Comparison of ENCODE assay signal across 13 cellular contexts in the genomic region with DNA sequence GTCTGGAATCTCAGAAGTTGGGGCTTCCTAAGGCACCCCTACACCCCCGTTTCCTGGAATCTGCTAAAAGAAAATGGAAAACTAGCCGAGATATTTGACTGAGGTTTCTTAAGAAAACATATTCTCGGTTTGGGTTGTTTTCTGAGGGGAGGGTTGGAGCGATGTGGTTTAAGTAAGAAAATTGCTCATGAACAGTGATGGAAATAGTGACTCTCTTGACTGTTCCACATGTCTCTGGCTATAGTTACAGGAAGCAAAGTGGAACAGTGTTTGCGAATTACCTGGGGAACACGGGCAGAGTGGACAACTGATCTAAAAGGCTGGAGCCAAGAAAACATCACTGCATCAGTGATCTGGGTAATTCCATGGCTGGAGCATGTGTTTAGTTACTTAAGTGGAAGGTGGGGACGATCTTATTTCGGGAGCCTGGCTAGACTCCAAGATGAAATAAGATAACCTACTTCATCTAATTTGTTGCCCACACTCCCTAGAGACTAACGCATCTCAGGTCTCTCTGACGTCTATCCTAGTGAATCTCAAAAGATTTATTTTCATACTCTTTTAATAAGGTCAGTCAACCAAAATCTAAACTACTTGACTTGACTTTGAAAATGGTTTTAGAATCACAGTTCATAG.
DNase-seq lines count a peak whose midpoint lies in the region; ATAC-seq and TF ChIP-seq lines count a peak whose summit lies in the region.
"Had no signal": no experiment of that assay in that cellular context is flagged by ENCODE, and none has a peak within 500 bp of the region (broad histone marks: within the 10 kb centered on the region; RNA-seq: fewer than 3 reads in every experiment).

No MANE protein-coding gene starts in this region.

- intact Hi-C loops in Caco-2 (cut with micrococcal nuclease; ENCODE audit: unreplicated experiment): no loop called here
- intact Hi-C loops in left colon (cut with DNase I, micrococcal nuclease): no loop called here

- H3K4me3 Mint-ChIP-seq in activated T-cell treated with anti-CD3 and anti-CD28 coated beads, Interleukin-2, amount 50 U/mL, for 4 hours: no peak overlapping the region
- no peak overlapping the region for H3K4me3 Mint-ChIP-seq in Caco-2 (ENCODE audit: unreplicated experiment)

- H3K4me3 ChIP-seq in fibroblast of pulmonary artery (replicated peaks; ENCODE audit: low read depth, low read length) (no peak overlapping the region), thoracic aorta (no peak overlapping the region), Caco-2 (ENCODE audit: low read depth, low read length) (no peak overlapping the region)

- H3K36me3 Mint-ChIP-seq in activated T-cell treated with anti-CD3 and anti-CD28 coated beads, Interleukin-2, amount 50 U/mL, for 4 hours (ENCODE audit: insufficient read depth): no peaks in the 10 kb centered on the region
- H3K36me3 Mint-ChIP-seq in Caco-2 (ENCODE audit: insufficient read depth, unreplicated experiment): no peaks in the 10 kb centered on the region

- TF ChIP-seq CTCF in fibroblast of pulmonary artery (IDR thresholded peaks at IDR 0.05; ENCODE audit: low read length, missing control alignments) (no peak), thoracic aorta (IDR thresholded peaks at IDR 0.05) (no peak), Caco-2 (IDR thresholded peaks at IDR 0.05; ENCODE audit: insufficient read depth in 1 of 2, low read depth in 1 of 2, low read length in 1 of 2, severe bottlenecking in 1 of 2, unreplicated experiment in 1 of 2) (no peak)

- peaks cover 1% of the 10 kb centered on the region for H3K27me3 Mint-ChIP-seq in activated T-cell treated with anti-CD3 and anti-CD28 coated beads, Interleukin-2, amount 50 U/mL, for 4 hours (ENCODE audit: low read depth)
- peaks cover 11% of the 10 kb centered on the region for H3K27me3 Mint-ChIP-seq in Caco-2 (ENCODE audit: insufficient read depth, unreplicated experiment)

- H3K36me3 ChIP-seq in thoracic aorta (no peaks in the 10 kb centered on the region), Caco-2 (ENCODE audit: control insufficient read depth, insufficient read depth, low read length) (no peaks in the 10 kb centered on the region)

- no peaks in the 10 kb centered on the region for H3K9me3 ChIP-seq in thoracic aorta
- H3K9me3 ChIP-seq in Caco-2: no peaks in the 10 kb centered on the region

- no peak overlapping the region for H3K27ac Mint-ChIP-seq in Caco-2 (ENCODE audit: unreplicated experiment)

- CTCF ChIA-PET in Caco-2 (lab: Charles Lee): interaction anchor here (1.0 kb wide), 1 partner anchor 179 kb away, joined by 4 read pairs; no protein-coding TSS in a partner anchor

- H3K4me1 Mint-ChIP-seq in activated T-cell treated with anti-CD3 and anti-CD28 coated beads, Interleukin-2, amount 50 U/mL, for 4 hours (ENCODE audit: low read depth): peaks cover 18% of the 10 kb centered on the region
- no peaks in the 10 kb centered on the region for H3K4me1 Mint-ChIP-seq in Caco-2 (ENCODE audit: low read depth, unreplicated experiment)

- H3K27me3 ChIP-seq in thoracic aorta (replicated peaks; ENCODE audit: insufficient read depth): no peaks in the 10 kb centered on the region
- H3K27me3 ChIP-seq in Caco-2 (replicated peaks; ENCODE audit: control insufficient read depth, insufficient read depth, low read length): no peaks in the 10 kb centered on the region

- no peaks in the 10 kb centered on the region for H3K9me3 Mint-ChIP-seq in activated T-cell treated with anti-CD3 and anti-CD28 coated beads, Interleukin-2, amount 50 U/mL, for 4 hours
- H3K9me3 Mint-ChIP-seq in Caco-2 (ENCODE audit: unreplicated experiment): no peaks in the 10 kb centered on the region

- ATAC-seq in activated T-cell treated with anti-CD3 and anti-CD28 coated beads, Interleukin-2, amount 50 U/mL, for 4 hours: peak; percentile 54 to 60
- ATAC-seq in thoracic aorta (ENCODE audit: insufficient number of reproducible peaks, low FRiP score, low read depth) (peak; percentile 52), GM18511 (IDR thresholded peaks at IDR 0.05; ENCODE audit: unreplicated experiment) (no peak), left colon (no peak)
- ATAC-seq: activated CD4-positive, CD25-positive, alpha-beta regulatory T cell treated with anti-CD3 and anti-CD28 coated beads, Interleukin-2, amount 50 U/mL, for 24 hours; Right ventricle myocardium inferior had no signal

- no TSS peak for BruUV-seq in Caco-2 (replicated peaks; lab: Mats Ljungman, UMichigan)

- POLR2A ChIA-PET in Caco-2 (lab: Charles Lee): no interaction called here

- peak overlapping the region; percentile 96 to 97 for H3K27ac ChIP-seq in thoracic aorta

- H3K4me1 ChIP-seq in thoracic aorta (ENCODE audit: control insufficient read depth in 1 of 2, low read depth in 2 of 2) (peaks cover 23 to 73% of the 10 kb centered on the region in 2 donors), Caco-2 (no peaks in the 10 kb centered on the region)

- DNase-seq in activated T-cell treated with anti-CD3 and anti-CD28 coated beads, Interleukin-2, amount 50 U/mL, for 4 hours: no peak
- DNase-seq in activated T-cell treated with anti-CD3 and anti-CD28 coated beads for 4 hours (no peak), SHP77 treated with DMSO at 0.1 percent for 48 hours (lab: John Stamatoyannopoulos, UW) (peak; percentile 83), fibroblast of pulmonary artery (ENCODE audit: low read depth) (peak; percentile 27), thoracic aorta (ENCODE audit: low spot score) (no peak), Caco-2 (no peak), left colon (no peak)
- DNase-seq: central memory CD4-positive, alpha-beta T cell; NCI-H1694 treated with DMSO at 0.1 percent for 48 hours; stimulated activated naive CD4-positive, alpha-beta T cell had no signal

Comparison
In these comparisons a context has a peak if more than half of its experiments do, and no peak if none do; other contexts are left out.
1. ATAC-seq: peak in activated T-cell treated with anti-CD3 and anti-CD28 coated beads, Interleukin-2, amount 50 U/mL, for 4 hours (2 of 2) and thoracic aorta (single experiment); none in GM18511 (single experiment) and left colon (single experiment).
2. DNase-seq: peak in SHP77 treated with DMSO at 0.1 percent for 48 hours (single experiment) and fibroblast of pulmonary artery (single experiment); none in activated T-cell treated with anti-CD3 and anti-CD28 coated beads, Interleukin-2, amount 50 U/mL, for 4 hours (single experiment), activated T-cell treated with anti-CD3 and anti-CD28 coated beads for 4 hours (single experiment), thoracic aorta (single experiment), Caco-2 (0 of 2) and left colon (0 of 2).